8 cellular contexts compared by ENCODE assay signal in genomic region chr19:4639531-4640246, GRCh38. TPM values are rescaled to one million over a fixed set of nuclear protein-coding genes. Genes with fewer than 3 reads are reported as not detected.
A peak's percentile ranks its signal among the peaks of the same experiment; 100 is the strongest.
DNase-seq lines count a peak whose midpoint lies in the region; ATAC-seq, FAIRE-seq and TF ChIP-seq lines count a peak whose summit lies in the region.

No MANE protein-coding gene starts in this region.

- peaks cover 18% of the 10 kb centered on the region for H3K79me2 ChIP-seq in astrocyte (ENCODE audit: insufficient read depth, low read length)

- H3K9me3 ChIP-seq in astrocyte (ENCODE audit: insufficient read depth, low read depth, low read length) (no peaks in the 10 kb centered on the region), suprapubic skin (no peaks in the 10 kb centered on the region)

- H3K4me2 ChIP-seq in astrocyte (ENCODE audit: low read length), result peak overlapping the region; percentile 89

- ATAC-seq in HG03469 (IDR thresholded peaks at IDR 0.05; ENCODE audit: unreplicated experiment), result peak; percentile 7

- POLR2A ChIA-PET in activated CD4-positive, alpha-beta T cell treated with anti-CD3 and anti-CD28 coated beads, Interleukin-2, amount 10 ng/mL, durations not matched to agents 7 days and 5 days (lab: Charles Lee), result no interaction called here

- no peak for TF ChIP-seq POLR2A in suprapubic skin (IDR thresholded peaks at IDR 0.05)

- H3K27me3 Mint-ChIP-seq in activated CD4-positive, alpha-beta T cell treated with anti-CD3 and anti-CD28 coated beads, Interleukin-2, amount 10 ng/mL, durations not matched to agents 7 days and 5 days, result no peaks in the 10 kb centered on the region
- H3K27me3 Mint-ChIP-seq in astrocyte (ENCODE audit: low read depth, unreplicated experiment), result peaks cover 3% of the 10 kb centered on the region

- H3K4me3 ChIP-seq in astrocyte (ENCODE audit: insufficient read depth, low read depth, low read length), result peak overlapping the region; percentile 74
- H3K4me3 ChIP-seq in suprapubic skin, result peak overlapping the region; percentile 62

- H3K4me3 Mint-ChIP-seq in activated CD4-positive, alpha-beta T cell treated with anti-CD3 and anti-CD28 coated beads, Interleukin-2, amount 10 ng/mL, durations not matched to agents 7 days and 5 days, result peak overlapping the region; percentile 94
- peak overlapping the region; percentile 85 for H3K4me3 Mint-ChIP-seq in astrocyte (ENCODE audit: unreplicated experiment)

- DNase-seq in activated CD4-positive, alpha-beta T cell treated with anti-CD3 and anti-CD28 coated beads, Interleukin-2, amount 10 ng/mL, durations not matched to agents 7 days and 5 days, result no peak
- no peak for DNase-seq in activated CD4-positive, alpha-beta T cell treated with anti-CD3 and anti-CD28 coated beads, Interleukin-2, amount 50 U/mL, for 1 hour
- no peak for DNase-seq in astrocyte (ENCODE audit: low read depth)
- no peak for DNase-seq in suprapubic skin (ENCODE audit: low spot score in 2 of 2)
- DNase-seq in SIG-M5 treated with dmso at 0.1 percent for 504 hours (lab: John Stamatoyannopoulos, UW; ENCODE audit: unreplicated experiment), result no peak
- DNase-seq in SKM-1 treated with dmso at 0.1 percent for 144 hours (lab: John Stamatoyannopoulos, UW; ENCODE audit: unreplicated experiment), result no peak

- H3K36me3 Mint-ChIP-seq in activated CD4-positive, alpha-beta T cell treated with anti-CD3 and anti-CD28 coated beads, Interleukin-2, amount 10 ng/mL, durations not matched to agents 7 days and 5 days (ENCODE audit: low read depth), result peaks cover 2% of the 10 kb centered on the region
- no peaks in the 10 kb centered on the region for H3K36me3 Mint-ChIP-seq in astrocyte (ENCODE audit: low read depth, unreplicated experiment)

- TF ChIP-seq EP300 in suprapubic skin (IDR thresholded peaks at IDR 0.05), result no peak

- H3K9ac ChIP-seq in astrocyte (ENCODE audit: low read length), result peak overlapping the region; percentile 83

- H2AFZ ChIP-seq in astrocyte (ENCODE audit: low read depth, low read length), result peak overlapping the region; percentile 85

- no peaks in the 10 kb centered on the region for H3K9me3 Mint-ChIP-seq in activated CD4-positive, alpha-beta T cell treated with anti-CD3 and anti-CD28 coated beads, Interleukin-2, amount 10 ng/mL, durations not matched to agents 7 days and 5 days
- no peaks in the 10 kb centered on the region for H3K9me3 Mint-ChIP-seq in astrocyte (ENCODE audit: unreplicated experiment)

- TF ChIP-seq CTCF in astrocyte (IDR thresholded peaks at IDR 0.05; ENCODE audit: insufficient read depth, low read depth, low read length) (no peak), suprapubic skin (IDR thresholded peaks at IDR 0.05) (no peak)

- H3K36me3 ChIP-seq in astrocyte (ENCODE audit: insufficient read depth, low read length), result no peaks in the 10 kb centered on the region
- H3K36me3 ChIP-seq in suprapubic skin, result no peaks in the 10 kb centered on the region

- H4K20me1 ChIP-seq in astrocyte (ENCODE audit: insufficient read depth, low read length), result peaks cover 6% of the 10 kb centered on the region

- H3K27ac ChIP-seq in astrocyte (ENCODE audit: low read depth, low read length) (peak overlapping the region; percentile 1), layer of hippocampus (ENCODE audit: low read depth, low read length) (peak overlapping the region; percentile 59), suprapubic skin (no peak overlapping the region)

- H3K4me1 ChIP-seq in astrocyte (ENCODE audit: insufficient read depth, low read length) (peaks cover 22% of the 10 kb centered on the region), suprapubic skin (peaks cover 47% of the 10 kb centered on the region)

- peaks cover 39% of the 10 kb centered on the region for H3K4me1 Mint-ChIP-seq in activated CD4-positive, alpha-beta T cell treated with anti-CD3 and anti-CD28 coated beads, Interleukin-2, amount 10 ng/mL, durations not matched to agents 7 days and 5 days
- no peaks in the 10 kb centered on the region for H3K4me1 Mint-ChIP-seq in astrocyte (ENCODE audit: low read depth, unreplicated experiment)

- H3K27ac Mint-ChIP-seq in activated CD4-positive, alpha-beta T cell treated with anti-CD3 and anti-CD28 coated beads, Interleukin-2, amount 10 ng/mL, durations not matched to agents 7 days and 5 days, result peak overlapping the region; percentile 86
- H3K27ac Mint-ChIP-seq in astrocyte (ENCODE audit: unreplicated experiment), result no peak overlapping the region

- CTCF ChIA-PET in activated CD4-positive, alpha-beta T cell treated with anti-CD3 and anti-CD28 coated beads, Interleukin-2, amount 10 ng/mL, durations not matched to agents 7 days and 5 days (lab: Charles Lee), result no interaction called here

- WGBS in suprapubic skin, result 15% methylated on average over 10 of the region's 39 CpGs

- H3K27me3 ChIP-seq in astrocyte (ENCODE audit: insufficient read depth, low read length), result no peaks in the 10 kb centered on the region
- H3K27me3 ChIP-seq in layer of hippocampus (ENCODE audit: control insufficient read depth, insufficient read depth, low read length), result no peaks in the 10 kb centered on the region
- peaks cover 2% of the 10 kb centered on the region for H3K27me3 ChIP-seq in suprapubic skin

- FAIRE-seq in astrocyte (lab: Jason Lieb, UNC), result no peak

RNA-seq across cellular contexts. Expression of gene TNFAIP8L1, which starts 0.4 kb away (rescaled TPM):
- total RNA-seq in activated CD4-positive, alpha-beta T cell treated with anti-CD3 and anti-CD28 coated beads, Interleukin-2, amount 10 ng/mL, durations not matched to agents 7 days and 5 days, result 10 to 100 TPM; 19.6 to 21.9 TPM
- total RNA-seq in astrocyte (2.9 and 3.0 TPM in 2 replicates), suprapubic skin (1 to 10 TPM; 4.8 to 8.3 (median 7.0) TPM)

RNA-seq across cellular contexts. Expression of gene MYDGF, which starts 30.5 kb away (rescaled TPM):
- total RNA-seq in activated CD4-positive, alpha-beta T cell treated with anti-CD3 and anti-CD28 coated beads, Interleukin-2, amount 10 ng/mL, durations not matched to agents 7 days and 5 days, result 10 to 100 TPM; 36.2 to 45.3 TPM
- 131 and 153 TPM in 2 replicates for total RNA-seq in astrocyte
- total RNA-seq in suprapubic skin, result 10 to 100 TPM; 17.5 to 43.6 (median 28.3) TPM
